ENCODE assay signal across 22 cellular contexts in genomic region chr17:53680745-53681144, GRCh38.
"Had no signal": no experiment of that assay in that cellular context is flagged by ENCODE, and none has a peak within 500 bp of the region (broad histone marks: within the 10 kb centered on the region; RNA-seq: fewer than 3 reads in every experiment).

No MANE protein-coding gene starts in this region.

- DNase-seq: colonic mucosa; cortex of kidney; dermis blood vessel endothelial cell; dorsolateral prefrontal cortex; effector CD4-positive, alpha-beta T cell; effector CD8-positive, alpha-beta T cell; effector memory CD4-positive, alpha-beta T cell; effector memory CD8-positive, alpha-beta T cell; endodermal cell; erythroblast; esophagus squamous epithelium; foreskin fibroblast; foreskin keratinocyte; foreskin melanocyte; gastrocnemius medialis; glutamatergic neuron; head of caudate nucleus; heart left ventricle; heart right ventricle had no signal

- ATAC-seq: effector memory CD8-positive, alpha-beta T cell; esophagus mucosa; foreskin keratinocyte; gastrocnemius medialis; gastroesophageal sphincter; heart left ventricle; heart right ventricle had no signal

- H3K4me3 Mint-ChIP-seq: dendritic cell treated with granulocyte-macrophage colony-stimulating factor and Interleukin-4, amounts not matched to agents 40 ng/mL and 50 ng/mL, for 4 days; effector memory CD8-positive, alpha-beta T cell; endodermal cell had no signal

- H3K27ac Mint-ChIP-seq: dendritic cell treated with granulocyte-macrophage colony-stimulating factor and Interleukin-4, amounts not matched to agents 40 ng/mL and 50 ng/mL, for 4 days; effector memory CD8-positive, alpha-beta T cell; endodermal cell had no signal

- H3K4me1 Mint-ChIP-seq: endodermal cell had no signal

- H3K27me3 Mint-ChIP-seq: dendritic cell treated with granulocyte-macrophage colony-stimulating factor and Interleukin-4, amounts not matched to agents 40 ng/mL and 50 ng/mL, for 4 days; effector memory CD8-positive, alpha-beta T cell had no signal
